ENCODE assay signal across 23 cellular contexts in genomic region chr3:171786997-171787396, GRCh38. TPM values are rescaled to one million over a fixed set of nuclear protein-coding genes. Genes with fewer than 3 reads are reported as not detected.
"Had no signal": no experiment of that assay in that cellular context is flagged by ENCODE, and none has a peak within 500 bp of the region (broad histone marks: within the 10 kb centered on the region; RNA-seq: fewer than 3 reads in every experiment).

No MANE protein-coding gene starts in this region.

- H3K9me3 ChIP-seq: MG63, Peyer's patch, SJCRH30 had no signal

- ATAC-seq: Right ventricle myocardium inferior, SK-N-SH treated with all-trans-retinoic acid at 6 μM for 48 hours had no signal

- DNase-seq: IMR-90, Karpas-422, KG1, MG63, NCI-H1092, NCI-H1105 treated with DMSO at 0.1 percent for 48 hours, NCI-H1417 treated with DMSO at 0.1 percent for 48 hours, NCI-H146, NCI-H1694 treated with DMSO at 0.1 percent for 48 hours, NCI-H1930, NCI-H2081, NCI-H2107, NCI-H2227 treated with DMSO at 0.1 percent for 48 hours, NCI-H524, NCI-H69, NCI-H774, Peyer's patch, SHP77 treated with DMSO at 0.1 percent for 48 hours, SJCRH30 had no signal

- H3K27ac ChIP-seq: Peyer's patch, SJCRH30 had no signal

- H3K27me3 ChIP-seq: MG63, Peyer's patch, SJCRH30 had no signal

- H3K4me3 ChIP-seq: MG63, Peyer's patch, SJCRH30 had no signal

- H3K36me3 ChIP-seq: MG63, Peyer's patch, SJCRH30 had no signal

RNA-seq across cellular contexts. Expression of gene TMEM212, which starts 56.2 kb away (rescaled TPM):
- total RNA-seq: IMR-90, NCI-H460, Peyer's patch, Right ventricle myocardium inferior, RPMI7951, SJCRH30 had no signal
- polyA plus RNA-seq: IMR-90 had no signal
